Comparison of ENCODE assay signal across 7 cellular contexts in genomic region chr3:157088506-157089454, GRCh38.
DNase-seq lines count a peak whose midpoint lies in the region; ATAC-seq lines count a peak whose summit lies in the region.

No MANE protein-coding gene starts in this region.

- peak; percentile 62 for ATAC-seq in GM18870 (IDR thresholded peaks at IDR 0.05; ENCODE audit: unreplicated experiment)
- peak; percentile 62 for ATAC-seq in HG03103 (IDR thresholded peaks at IDR 0.05; ENCODE audit: low read depth, unreplicated experiment)

- DNase-seq in T-helper 2 cell = peak; percentile 84 to 97 (median 90)
- peak; percentile 93 for DNase-seq in central memory CD4-positive, alpha-beta T cell
- DNase-seq in kidney tubule cell (ENCODE audit: low spot score) = peak; percentile 94
- peak; percentile 96 for DNase-seq in stimulated activated CD4-positive, alpha-beta T cell treated with anti-CD3 and anti-CD28 coated beads, Interleukin-1b, Interleukin-23, amount 100 ng/mL, for 48 hours
- no peak for DNase-seq in Kasumi-1 (lab: John Stamatoyannopoulos, UW)

Comparison
In these comparisons a context has a peak if more than half of its experiments do, and no peak if none do; other contexts are left out.
1. DNase-seq: peak in T-helper 2 cell (5 of 5), central memory CD4-positive, alpha-beta T cell (single experiment), kidney tubule cell (single experiment) and stimulated activated CD4-positive, alpha-beta T cell treated with anti-CD3 and anti-CD28 coated beads, Interleukin-1b, Interleukin-23, amount 100 ng/mL, for 48 hours (single experiment); none in Kasumi-1 (0 of 2).